7 cellular contexts compared by ENCODE assay signal in genomic region chr6:152669894-152670293, GRCh38. TPM values are rescaled to one million over a fixed set of nuclear protein-coding genes. Genes with fewer than 3 reads are reported as not detected.
DNase-seq lines count a peak whose midpoint lies in the region; FAIRE-seq and TF ChIP-seq lines count a peak whose summit lies in the region.

No MANE protein-coding gene starts in this region.

- TF ChIP-seq CTCF in cardiac fibroblast (IDR thresholded peaks at IDR 0.05; ENCODE audit: low read depth, low read length) (peak; percentile 48), glutamatergic neuron (IDR thresholded peaks at IDR 0.05; ENCODE audit: partially characterized antibody, unreplicated experiment) (no peak)

- no peaks in the 10 kb centered on the region for H3K36me3 Mint-ChIP-seq in glutamatergic neuron (ENCODE audit: unreplicated experiment)

- no peaks in the 10 kb centered on the region for H3K9me3 Mint-ChIP-seq in glutamatergic neuron (ENCODE audit: unreplicated experiment)

- no peak overlapping the region for H3K4me3 ChIP-seq in cardiac fibroblast (replicated peaks in 1 of 2; ENCODE audit: low read depth in 2 of 2, low read length in 2 of 2)

- no peaks in the 10 kb centered on the region for H3K4me1 Mint-ChIP-seq in glutamatergic neuron (ENCODE audit: low read depth, unreplicated experiment)

- FAIRE-seq in GM12891 (lab: Jason Lieb, UNC): peak; percentile 26

- H3K27me3 Mint-ChIP-seq in glutamatergic neuron (ENCODE audit: unreplicated experiment): no peaks in the 10 kb centered on the region

- no peak overlapping the region for H3K27ac Mint-ChIP-seq in glutamatergic neuron (ENCODE audit: unreplicated experiment)

- DNase-seq in GM12891 (ENCODE audit: insufficient read length, low spot score) (no peak), Kasumi-1 (lab: John Stamatoyannopoulos, UW) (peak; percentile 51 to 67), cardiac fibroblast (ENCODE audit: low read depth in 2 of 2) (peak; percentile 55 to 71), pons (ENCODE audit: low spot score) (peak; percentile 15), GOT3 (lab: John Stamatoyannopoulos, UW) (no peak), SK-N-DZ (ENCODE audit: low spot score) (no peak), glutamatergic neuron (no peak)

- TF ChIP-seq POLR2A in GM12891 (IDR thresholded peaks at IDR 0.05; ENCODE audit: low read depth, low read length): no peak

- no peak overlapping the region for H3K4me3 Mint-ChIP-seq in glutamatergic neuron (ENCODE audit: unreplicated experiment)

TF ChIP-seq in GM12891, 5 proteins besides CTCF, POLR2A, EP300 and RAD21:
- no peak for TF ChIP-seq TAF1 (IDR thresholded peaks at IDR 0.05; ENCODE audit: low read depth, low read length)
TF ChIP-seq in GM12891: peak in this region for 0.

RNA-seq across cellular contexts. Expression of gene MYCT1, which starts 27.8 kb away (rescaled TPM):
- not detected for polyA plus RNA-seq in GM12891 (2012; ENCODE audit: low read depth, missing spikeins)
- 0.16 TPM in 1 of 2 replicates, not detected in the other for polyA plus RNA-seq in SK-N-DZ (2014; cell fraction: cytosol; rRNA removed)
- not detected in 2 replicates for polyA plus RNA-seq in SK-N-DZ (2014; cell fraction: nucleus; rRNA removed)
- total RNA-seq in glutamatergic neuron (ENCODE audit: unreplicated experiment): not detected

RNA-seq across cellular contexts. Expression of gene SYNE1, which starts 32.7 kb away (rescaled TPM):
- 9.2 TPM for polyA plus RNA-seq in GM12891 (2012; ENCODE audit: low read depth, missing spikeins)
- polyA plus RNA-seq in SK-N-DZ (2014; cell fraction: cytosol; rRNA removed): 2.2 and 7.8 TPM in 2 replicates
- polyA plus RNA-seq in SK-N-DZ (2014; cell fraction: nucleus; rRNA removed): 3.3 and 3.4 TPM in 2 replicates
- 23.4 TPM for total RNA-seq in glutamatergic neuron (ENCODE audit: unreplicated experiment)

Comparison
In these comparisons a context has a peak if more than half of its experiments do, and no peak if none do; other contexts are left out.
1. DNase-seq: peak in Kasumi-1 (2 of 2), cardiac fibroblast (2 of 2) and pons (single experiment); none in GM12891 (single experiment), GOT3 (single experiment), SK-N-DZ (single experiment) and glutamatergic neuron (single experiment).